19 cellular contexts compared by ENCODE assay signal in genomic region chr3:120114981-120115380, GRCh38. TPM values are rescaled to one million over a fixed set of nuclear protein-coding genes. Genes with fewer than 3 reads are reported as not detected.
DNase-seq lines count a peak whose midpoint lies in the region; ATAC-seq, FAIRE-seq and TF ChIP-seq lines count a peak whose summit lies in the region.
"Had no signal": no experiment of that assay in that cellular context is flagged by ENCODE, and none has a peak within 500 bp of the region (broad histone marks: within the 10 kb centered on the region; RNA-seq: fewer than 3 reads in every experiment).

No MANE protein-coding gene starts in this region.

- H4K5ac ChIP-seq in IMR-90 (ENCODE audit: low read depth, low read length) = no peak overlapping the region

- in situ Hi-C loops in IMR-90 (cut with MboI; ENCODE audit: low sequenced_read_pairs) = no loop called here

- H4K20me1 ChIP-seq in IMR-90 (ENCODE audit: insufficient read depth, low read length) (no peaks in the 10 kb centered on the region), astrocyte (ENCODE audit: insufficient read depth, low read length) (no peaks in the 10 kb centered on the region)

- peaks cover 3% of the 10 kb centered on the region for H3K9me1 ChIP-seq in IMR-90 (ENCODE audit: insufficient read depth, low read length)

- peak overlapping the region; percentile 29; the same call in 1 of the 2 replicates for H3K4ac ChIP-seq in IMR-90 (ENCODE audit: low read depth, low read length)

- H3K27ac ChIP-seq in A549 = no peak overlapping the region
- H3K27ac ChIP-seq in IMR-90 (ENCODE audit: insufficient read depth, low read length) = no peak overlapping the region
- no peak overlapping the region for H3K27ac ChIP-seq in astrocyte (ENCODE audit: low read depth, low read length)
- H3K27ac ChIP-seq: C4-2B, KMS-11 had no signal

- no peak for TF ChIP-seq RAD21 in A549 (conservative IDR thresholded peaks at IDR 0.05 in 1 of 2, IDR thresholded peaks at IDR 0.05 in 1 of 2)
- no peak for TF ChIP-seq RAD21 in IMR-90 (IDR thresholded peaks at IDR 0.05; ENCODE audit: low read length)

- ATAC-seq in A549 (no peak), IMR-90 (ENCODE audit: low read depth) (peak; percentile 49; the same call in 1 of the 2 replicates), GM21619 (IDR thresholded peaks at IDR 0.05; ENCODE audit: unreplicated experiment) (no peak)
- ATAC-seq: GM12878 had no signal

- H3K36me3 ChIP-seq in IMR-90 (ENCODE audit: control insufficient read depth, insufficient read depth, low read length) (no peaks in the 10 kb centered on the region), astrocyte (ENCODE audit: insufficient read depth, low read length) (no peaks in the 10 kb centered on the region)

- H3K79me2 ChIP-seq in astrocyte (ENCODE audit: insufficient read depth, low read length) = no peaks in the 10 kb centered on the region

- H3K4me3 ChIP-seq in A549 (no peak overlapping the region), IMR-90 (ENCODE audit: insufficient read depth, low read depth, low read length) (no peak overlapping the region), astrocyte (ENCODE audit: insufficient read depth, low read depth, low read length) (no peak overlapping the region)
- H3K4me3 ChIP-seq: GM12878 had no signal

- H3K14ac ChIP-seq in IMR-90 (replicated peaks; ENCODE audit: low read depth, low read length) = no peak overlapping the region

- H3K36me3 Mint-ChIP-seq in astrocyte (ENCODE audit: low read depth, unreplicated experiment) = no peaks in the 10 kb centered on the region

- DNase-seq in A549 (ENCODE audit: low read depth in 1 of 2, low spot score in 1 of 2) (no peak), IMR-90 (peak; percentile 76), astrocyte (ENCODE audit: low read depth) (no peak), fibroblast of peridontal ligament (ENCODE audit: extremely low read depth) (peak; percentile 65), COLO668 (lab: John Stamatoyannopoulos, UW; ENCODE audit: unreplicated experiment) (no peak)
- no peak for DNase-seq in stimulated activated CD4-positive, alpha-beta T cell treated with anti-CD3 and anti-CD28 coated beads, Interleukin-15, amount 100 ng/mL, for 24 hours
- no peak for DNase-seq in stimulated activated CD4-positive, alpha-beta T cell treated with anti-CD3 and anti-CD28 coated beads, Interleukin-4, amount 100 ng/mL, for 4 hours
- DNase-seq: COR-L47, DMS153, NCI-H1930, NCI-H2171, NCI-H446 treated with DMSO at 0.1 percent for 48 hours, NCI-H774 had no signal

- H2AK5ac ChIP-seq in IMR-90 (ENCODE audit: low read depth, low read length) = no peak overlapping the region

- H2BK5ac ChIP-seq in IMR-90 (ENCODE audit: low read depth, low read length, poor library complexity, severe bottlenecking) = no peak overlapping the region

- no peak overlapping the region for H2BK120ac ChIP-seq in IMR-90 (ENCODE audit: low read depth, low read length)

- FAIRE-seq in A549 (lab: Jason Lieb, UNC) (no peak), astrocyte (lab: Jason Lieb, UNC) (no peak)
- FAIRE-seq: H1, RCC 7860 had no signal

- no peak overlapping the region for H3K4me3 Mint-ChIP-seq in astrocyte (ENCODE audit: unreplicated experiment)

- CTCF ChIA-PET in A549 (lab: Yijun Ruan, JAX) (interaction anchor here (0.8 to 1.5 kb wide), 2 partner anchors 83 to 223 kb away, joined by 4 read pairs; no protein-coding TSS in a partner anchor), IMR-90 (lab: Yijun Ruan, JAX) (interaction anchor here (0.6 kb wide), 2 partner anchors 11 to 36 kb away, joined by 3 to 4 read pairs; no protein-coding TSS in a partner anchor)

- intact Hi-C loops in IMR-90 (cut with micrococcal nuclease) = no loop called here

- H3K27me3 ChIP-seq in IMR-90 (ENCODE audit: control insufficient read depth, insufficient read depth, low read length) (no peaks in the 10 kb centered on the region), astrocyte (ENCODE audit: insufficient read depth, low read length) (no peaks in the 10 kb centered on the region)

- no peak overlapping the region for H4K8ac ChIP-seq in IMR-90 (ENCODE audit: low read depth in 2 of 2, low read length in 2 of 2)

- H3K27me3 Mint-ChIP-seq in astrocyte (ENCODE audit: low read depth, unreplicated experiment) = no peaks in the 10 kb centered on the region

- H3K18ac ChIP-seq in IMR-90 (ENCODE audit: low read depth, low read length) = no peak overlapping the region

- H3K9ac ChIP-seq in IMR-90 (ENCODE audit: low read depth, low read length) = no peak overlapping the region; the same call in 1 of the 2 replicates
- no peak overlapping the region for H3K9ac ChIP-seq in astrocyte (ENCODE audit: low read length)
- H3K9ac ChIP-seq: KMS-11 had no signal

- H3K9me3 Mint-ChIP-seq in astrocyte (ENCODE audit: unreplicated experiment) = peaks cover 5% of the 10 kb centered on the region

- BruUV-seq in IMR-90 (replicated peaks; lab: Mats Ljungman, UMichigan) = no TSS peak

- TF ChIP-seq POLR2A in A549 (IDR thresholded peaks at IDR 0.05; ENCODE audit: low read length) (no peak), IMR-90 (IDR thresholded peaks at IDR 0.05; ENCODE audit: low read depth, low read length) (no peak)

- no peak overlapping the region for H3K23ac ChIP-seq in IMR-90 (ENCODE audit: low read depth, low read length)

- H3K4me2 ChIP-seq in A549 (peak overlapping the region; percentile 10; the same call in 1 of the 3 replicates), IMR-90 (ENCODE audit: low read depth, low read length) (no peak overlapping the region), astrocyte (ENCODE audit: low read length) (no peak overlapping the region)
- H3K4me2 ChIP-seq: KMS-11 had no signal

- no peak overlapping the region for H2AK9ac ChIP-seq in IMR-90 (replicated peaks; ENCODE audit: low read depth, low read length, poor library complexity)

- H4K91ac ChIP-seq in IMR-90 (ENCODE audit: insufficient read depth, low read depth, low read length) = no peak overlapping the region

- H2BK20ac ChIP-seq in IMR-90 (ENCODE audit: low read depth, low read length) = 0 out of 2 replicates have a peak overlapping the region, but pooled peaks have one; percentile 48

- H3K79me1 ChIP-seq in IMR-90 (ENCODE audit: low read depth in 1 of 2, low read length in 2 of 2) = no peaks in the 10 kb centered on the region

- TF ChIP-seq CTCF in A549 (IDR thresholded peaks at IDR 0.05) (no peak), IMR-90 (conservative IDR thresholded peaks at IDR 0.05; ENCODE audit: low read depth, low read length) (no peak), astrocyte (IDR thresholded peaks at IDR 0.05; ENCODE audit: insufficient read depth, low read depth, low read length) (no peak)

- H3K27ac Mint-ChIP-seq in astrocyte (ENCODE audit: unreplicated experiment) = peak overlapping the region; percentile 2

- no peak overlapping the region for H2AFZ ChIP-seq in IMR-90 (replicated peaks; ENCODE audit: low read length, poor library complexity)
- H2AFZ ChIP-seq in astrocyte (ENCODE audit: low read depth, low read length) = no peak overlapping the region

- dilution Hi-C loops in IMR-90 (cut with HindIII; ENCODE audit: low sequenced_read_pairs, unreplicated experiment) = no loop called here

- no peak for TF ChIP-seq EP300 in A549 (IDR thresholded peaks at IDR 0.05)

- WGBS in A549 (ENCODE audit: missing lambda C conversion rate) = 38% methylated on average over 2 of the region's 2 CpGs
- no CpG with 5 or more reads among the region's 2 CpGs for WGBS in IMR-90 (ENCODE audit: extremely low coverage in 2 of 2, insufficient read length in 1 of 2), 2 experiments

- H3K9me3 ChIP-seq in A549 (no peaks in the 10 kb centered on the region), IMR-90 (ENCODE audit: control insufficient read depth, insufficient read depth, low read length) (no peaks in the 10 kb centered on the region), astrocyte (ENCODE audit: insufficient read depth, low read depth, low read length) (no peaks in the 10 kb centered on the region)

- H3K56ac ChIP-seq in IMR-90 (ENCODE audit: extremely low read depth, insufficient read depth, low read length) = no peak overlapping the region

- H3K4me1 Mint-ChIP-seq in astrocyte (ENCODE audit: low read depth, unreplicated experiment) = peaks cover 19% of the 10 kb centered on the region

- peaks cover 26% of the 10 kb centered on the region for H3K4me1 ChIP-seq in A549
- peaks cover 12% of the 10 kb centered on the region for H3K4me1 ChIP-seq in IMR-90 (ENCODE audit: control insufficient read depth, insufficient read depth, low read length)
- H3K4me1 ChIP-seq in astrocyte (ENCODE audit: insufficient read depth, low read length) = peaks cover 8% of the 10 kb centered on the region

- H2BK15ac ChIP-seq in IMR-90 (ENCODE audit: low read depth, low read length) = 0 out of 3 replicates have a peak overlapping the region, but pooled peaks have one; percentile 73

- POLR2A ChIA-PET in A549 (lab: Yijun Ruan, JAX) (no interaction called here), IMR-90 (lab: Charles Lee; ENCODE audit: unreplicated experiment) (no interaction called here)

TF ChIP-seq in A549, 52 proteins besides CTCF, POLR2A, EP300 and RAD21:
- TF ChIP-seq FOSL2 (IDR thresholded peaks at IDR 0.05) (no peak), FOSL2 (CRISPR knock-in tag; IDR thresholded peaks at IDR 0.05) (peak; percentile 48; the same call in 1 of the 2 replicates), MYC (IDR thresholded peaks at IDR 0.05; ENCODE audit: borderline replicate concordance, low read length) (no peak), RCOR1 (IDR thresholded peaks at IDR 0.05; ENCODE audit: low read depth, low read length) (no peak), NR3C1 (IDR thresholded peaks at IDR 0.05) (no peak), HEYL (CRISPR knock-in tag; IDR thresholded peaks at IDR 0.05) (no peak)

TF ChIP-seq in IMR-90, 13 proteins besides CTCF, POLR2A, EP300 and RAD21 (continues in another document):
- no peak for TF ChIP-seq SMC3 (IDR thresholded peaks at IDR 0.05; ENCODE audit: low read depth, low read length)
- TF ChIP-seq RFX5 (IDR thresholded peaks at IDR 0.05; ENCODE audit: low read depth, low read length) = no peak
- TF ChIP-seq MAFK (IDR thresholded peaks at IDR 0.05; ENCODE audit: low read depth, low read length) = no peak

RNA-seq across cellular contexts. Expression of gene GSK3B, which starts 20.7 kb away (rescaled TPM):
- polyA plus RNA-seq in A549 (2011; rRNA removed) (49.8 and 55.8 TPM in 2 replicates), A549 (2017; fragmentation: RNase III; extraction: RNeasy Plus Mini Kit Qiagen cat#74134 plus additional on column Dnase treatment) (26.4 to 30.0 TPM (median 26.7 TPM) in 3 replicates), IMR-90 (2012; rRNA removed) (19.2 and 21.4 TPM in 2 replicates)
- polyA plus RNA-seq in A549 (2012; cell fraction: cytosol; rRNA removed) = 14.9 and 17.9 TPM in 2 replicates
- polyA plus RNA-seq in A549 (2012; cell fraction: nucleus; rRNA removed) = 4.4 and 8.8 TPM in 2 replicates
- polyA minus RNA-seq in A549 (2011; rRNA and poly(A)+ RNA removed) = 104 and 106 TPM in 2 replicates
- total RNA-seq in IMR-90 (2012; rRNA removed) (33.2 and 39.7 TPM in 2 replicates), astrocyte (68.0 and 80.6 TPM in 2 replicates)
- 5.4 and 7.8 TPM in 2 replicates for polyA plus RNA-seq in IMR-90 (2012; cell fraction: cytosol; rRNA removed)
- polyA plus RNA-seq in IMR-90 (2012; cell fraction: nucleus; rRNA removed; ENCODE audit: low replicate concordance) = 2.7 and 13.0 TPM in 2 replicates

Comparison
In these comparisons a context has a peak if more than half of its experiments do, and no peak if none do; other contexts are left out.
1. DNase-seq: peak in IMR-90 (single experiment) and fibroblast of peridontal ligament (single experiment); none in A549 (0 of 2), astrocyte (single experiment), stimulated activated CD4-positive, alpha-beta T cell treated with anti-CD3 and anti-CD28 coated beads, Interleukin-15, amount 100 ng/mL, for 24 hours (single experiment), COLO668 (single experiment) and stimulated activated CD4-positive, alpha-beta T cell treated with anti-CD3 and anti-CD28 coated beads, Interleukin-4, amount 100 ng/mL, for 4 hours (0 of 2).